In the genomic region with DNA sequence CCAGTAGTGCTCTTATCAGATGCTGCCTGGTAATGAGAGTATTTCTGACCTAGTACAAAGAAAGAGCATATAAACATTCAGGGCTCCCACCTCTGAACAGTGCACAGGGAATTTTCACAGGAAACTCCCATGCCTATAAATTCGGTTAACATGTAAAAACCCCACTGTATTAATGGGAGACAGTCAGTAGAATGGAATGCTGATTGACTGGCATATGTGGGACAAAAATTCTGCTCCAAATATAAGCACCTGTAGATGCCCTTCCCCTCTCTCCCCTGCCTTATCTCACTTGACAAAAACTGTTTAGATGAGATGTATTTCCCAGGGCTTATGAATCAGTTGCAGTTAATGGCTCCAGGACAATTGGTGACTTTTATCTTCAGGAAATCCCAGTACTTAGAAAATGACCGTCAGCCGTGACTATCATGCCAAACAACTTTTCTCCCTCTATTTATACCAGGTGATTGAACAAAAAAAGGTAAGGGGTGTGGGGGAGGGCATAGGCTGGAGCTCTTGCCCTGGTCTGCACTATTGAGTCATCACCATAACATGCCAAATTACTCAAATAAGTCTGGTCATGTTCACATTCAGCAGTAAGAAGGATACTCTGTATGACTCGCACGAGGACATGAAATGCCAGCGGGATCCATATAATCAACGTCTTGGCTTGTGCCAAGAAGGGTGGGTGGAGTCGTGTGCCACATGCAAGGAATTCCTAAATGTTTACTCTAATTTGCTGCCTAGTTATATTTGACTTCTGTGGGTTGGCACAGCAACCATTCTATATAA, we compare ENCODE assay signal across 11 cellular contexts.
DNase-seq lines count a peak whose midpoint lies in the region; ATAC-seq, FAIRE-seq and TF ChIP-seq lines count a peak whose summit lies in the region.
"Had no signal": no experiment of that assay in that cellular context is flagged by ENCODE, and none has a peak within 500 bp of the region (broad histone marks: within the 10 kb centered on the region; RNA-seq: fewer than 3 reads in every experiment).

No MANE protein-coding gene starts in this region.

- FAIRE-seq in bronchial epithelial cell (lab: Jason Lieb, UNC): peak; percentile 86

- intact Hi-C loops in spleen (cut with DNase I; ENCODE audit: low total_unique reads): no loop called here

- TF ChIP-seq CTCF in LNCaP clone FGC (IDR thresholded peaks at IDR 0.05; ENCODE audit: control insufficient read depth, extremely low read depth, insufficient read depth): no peak
- TF ChIP-seq CTCF in bronchial epithelial cell (IDR thresholded peaks at IDR 0.05; ENCODE audit: insufficient read depth, low read length, severe bottlenecking): no peak
- no peak for TF ChIP-seq CTCF in coronary artery (IDR thresholded peaks at IDR 0.05)
- TF ChIP-seq CTCF in spleen (IDR thresholded peaks at IDR 0.05 in 8 of 11, conservative IDR thresholded peaks at IDR 0.05 in 3 of 11): no peak

- H3K27me3 ChIP-seq in bronchial epithelial cell (ENCODE audit: control insufficient read depth, insufficient read depth, low read length) (no peaks in the 10 kb centered on the region), spleen (replicated peaks in 1 of 7) (no peaks in the 10 kb centered on the region)

- 56 to 65% (median 61%) methylated on average over 8 of the region's 8 CpGs for WGBS in spleen, 5 donors

- peaks cover 0 to 4% (median 0%) of the 10 kb centered on the region in 6 donors for H3K4me1 ChIP-seq in spleen

- in situ Hi-C loops in ACHN (cut with HindIII; ENCODE audit: low pct_ligation_motif_present, low pct_unique_long_range_greater_than_20kb, low sequenced_read_pairs): no loop called here

- H3K27ac ChIP-seq in coronary artery (no peak overlapping the region), spleen (no peak overlapping the region)

- H3K4me3 ChIP-seq in LNCaP clone FGC (ENCODE audit: low read depth, low read length): no peak overlapping the region
- H3K4me3 ChIP-seq in bronchial epithelial cell (ENCODE audit: low read depth, low read length): no peak overlapping the region
- H3K4me3 ChIP-seq in coronary artery: no peak overlapping the region
- H3K4me3 ChIP-seq in spleen: no peak overlapping the region

- peak; percentile 57 for DNase-seq in ACHN
- DNase-seq in LNCaP clone FGC (ENCODE audit: low read depth): peak; percentile 32
- peak; percentile 99 for DNase-seq in bronchial epithelial cell (ENCODE audit: low read depth)
- DNase-seq in kidney tubule cell (ENCODE audit: low spot score): peak; percentile 98
- no peak for DNase-seq in coronary artery (ENCODE audit: low spot score)
- no peak for DNase-seq in ecto neural progenitor cell (ENCODE audit: low spot score)
- DNase-seq in spleen: no peak
- DNase-seq: activated T-cell treated with anti-CD3 and anti-CD28 coated beads, Interleukin-2, amount 50 U/mL, for 24 hours; NCI-H1417 had no signal

- TF ChIP-seq POLR2A in spleen (IDR thresholded peaks at IDR 0.05): no peak

- ATAC-seq in HG02981 (IDR thresholded peaks at IDR 0.05; ENCODE audit: unreplicated experiment): no peak
- ATAC-seq: HCT116 had no signal

- no peaks in the 10 kb centered on the region for H3K9me3 ChIP-seq in spleen

- H3K36me3 ChIP-seq in bronchial epithelial cell (ENCODE audit: control insufficient read depth, insufficient read depth, low read length) (no peaks in the 10 kb centered on the region), spleen (no peaks in the 10 kb centered on the region)

Comparison
In these comparisons a context has a peak if more than half of its experiments do, and no peak if none do; other contexts are left out.
1. DNase-seq: peak in ACHN (single experiment), LNCaP clone FGC (single experiment), bronchial epithelial cell (single experiment) and kidney tubule cell (single experiment); none in coronary artery (single experiment), ecto neural progenitor cell (single experiment) and spleen (single experiment).